In genomic region chr19:52237771-52238400, GRCh38 we compare ENCODE assay signal across 8 cellular contexts. TPM values are rescaled to one million over a fixed set of nuclear protein-coding genes. Genes with fewer than 3 reads are reported as not detected.
DNase-seq lines count a peak whose midpoint lies in the region; ATAC-seq and TF ChIP-seq lines count a peak whose summit lies in the region.

No MANE protein-coding gene starts in this region.

- H3K4me3 Mint-ChIP-seq in GM23338, result no peak overlapping the region

- H3K4me3 ChIP-seq in GM23338 (no peak overlapping the region), NT2/D1 (ENCODE audit: insufficient read length, low read depth) (no peak overlapping the region), neutrophil (ENCODE audit: low read depth in 1 of 2, low read length in 1 of 2) (no peak overlapping the region), testis (no peak overlapping the region)

- H3K36me3 ChIP-seq in GM23338 (ENCODE audit: insufficient read depth), result no peaks in the 10 kb centered on the region
- no peaks in the 10 kb centered on the region for H3K36me3 ChIP-seq in NT2/D1 (ENCODE audit: insufficient read depth, insufficient read length, low read length)
- H3K36me3 ChIP-seq in neutrophil, result no peaks in the 10 kb centered on the region
- no peaks in the 10 kb centered on the region for H3K36me3 ChIP-seq in testis (ENCODE audit: low read depth, missing control alignments)

- H3K4me2 ChIP-seq in GM23338, result no peak overlapping the region

- ATAC-seq in GM23338, result peak; percentile 84

- H2AFZ ChIP-seq in GM23338, result no peak overlapping the region

- intact Hi-C loops in testis (cut with DNase I; ENCODE audit: low total_unique reads), result loop anchor here (10.0 kb wide), 1 partner anchor 103 kb away; the partner anchor contains the start of gene ZNF616

- H3F3A ChIP-seq in GM23338 (replicated peaks; ENCODE audit: low read depth), result no peaks in the 10 kb centered on the region

- no peaks in the 10 kb centered on the region for H3K79me2 ChIP-seq in GM23338 (replicated peaks; ENCODE audit: insufficient read depth)

- H3K9me2 ChIP-seq in GM23338 (ENCODE audit: insufficient read depth), result no peaks in the 10 kb centered on the region

- H3K36me3 Mint-ChIP-seq in GM23338 (ENCODE audit: low read depth), result no peaks in the 10 kb centered on the region; the same call in 2 of the 3 replicates

- no peaks in the 10 kb centered on the region for H4K20me1 ChIP-seq in GM23338 (replicated peaks; ENCODE audit: insufficient read depth)

- no peaks in the 10 kb centered on the region for H3K9me3 ChIP-seq in NT2/D1 (ENCODE audit: insufficient read depth, low read length)
- H3K9me3 ChIP-seq in neutrophil, result no peaks in the 10 kb centered on the region
- no peaks in the 10 kb centered on the region for H3K9me3 ChIP-seq in testis

- TF ChIP-seq CTCF in GM23338 (conservative IDR thresholded peaks at IDR 0.05; ENCODE audit: low read depth in 2 of 2) (peak; percentile 86 to 93), neutrophil (IDR thresholded peaks at IDR 0.05) (peak; percentile 96), testis (IDR thresholded peaks at IDR 0.05) (peak; percentile 81 to 89 (median 83))

- peak overlapping the region; percentile 21 for H3K9ac ChIP-seq in NT2/D1 (ENCODE audit: insufficient read length, low read depth)

- DNase-seq in Ammon's horn (ENCODE audit: low spot score), result peak; percentile 72
- DNase-seq in GM23338 (ENCODE audit: low spot score), result peak; percentile 80
- peak; percentile 36 for DNase-seq in NT2/D1 (ENCODE audit: low read depth, low spot score)
- peak; percentile 40 for DNase-seq in activated T-cell treated with anti-CD3 and anti-CD28 coated beads for 48 hours (ENCODE audit: low read depth)
- peak; percentile 54 for DNase-seq in fibroblast of gingiva (ENCODE audit: low read depth)
- peak; percentile 68 for DNase-seq in testis
- DNase-seq in HuH-7.5 (ENCODE audit: low spot score), result no peak

- H3K27ac Mint-ChIP-seq in GM23338, result no peak overlapping the region

- no peaks in the 10 kb centered on the region for H3K9me3 Mint-ChIP-seq in GM23338

- H3K27ac ChIP-seq in GM23338 (ENCODE audit: low read depth) (no peak overlapping the region), neutrophil (no peak overlapping the region), testis (no peak overlapping the region)

- H3K4me1 ChIP-seq in GM23338 (ENCODE audit: insufficient read depth), result no peaks in the 10 kb centered on the region
- H3K4me1 ChIP-seq in NT2/D1 (ENCODE audit: insufficient read depth, insufficient read length), result no peaks in the 10 kb centered on the region
- H3K4me1 ChIP-seq in neutrophil (ENCODE audit: control insufficient read depth in 1 of 2, insufficient read depth in 1 of 2, low read depth in 1 of 2, low read length in 1 of 2), result no peaks in the 10 kb centered on the region
- no peaks in the 10 kb centered on the region for H3K4me1 ChIP-seq in testis

- H3K27me3 ChIP-seq in GM23338 (ENCODE audit: insufficient read depth), result no peaks in the 10 kb centered on the region
- no peaks in the 10 kb centered on the region for H3K27me3 ChIP-seq in NT2/D1 (ENCODE audit: insufficient read depth, insufficient read length)
- no peaks in the 10 kb centered on the region for H3K27me3 ChIP-seq in neutrophil
- H3K27me3 ChIP-seq in testis, result no peaks in the 10 kb centered on the region

- H3K4me1 Mint-ChIP-seq in GM23338, result no peaks in the 10 kb centered on the region

- 13 to 21% methylated on average over 8 of the region's 8 CpGs for WGBS in testis, 2 donors

- H3K27me3 Mint-ChIP-seq in GM23338 (ENCODE audit: insufficient read depth, low read depth, poor library complexity), result no peaks in the 10 kb centered on the region

- TF ChIP-seq POLR2A in testis (IDR thresholded peaks at IDR 0.05), result no peak

TF ChIP-seq in GM23338, 12 proteins besides CTCF, POLR2A, EP300 and RAD21 (continues in another document):
- TF ChIP-seq STAT1 (IDR thresholded peaks at IDR 0.05; ENCODE audit: unreplicated experiment), result no peak
- TF ChIP-seq REST (IDR thresholded peaks at IDR 0.05; ENCODE audit: unreplicated experiment), result no peak
- no peak for TF ChIP-seq ZNF331 (CRISPR knock-in tag; IDR thresholded peaks at IDR 0.05; ENCODE audit: low read depth)
- no peak for TF ChIP-seq POLR2AphosphoS5 (IDR thresholded peaks at IDR 0.05; ENCODE audit: low read depth)
- TF ChIP-seq JUNB (IDR thresholded peaks at IDR 0.05; ENCODE audit: unreplicated experiment), result no peak
- TF ChIP-seq NANOG (IDR thresholded peaks at IDR 0.05; ENCODE audit: borderline replicate concordance), result no peak
- no peak for TF ChIP-seq EZH2 (IDR thresholded peaks at IDR 0.05; ENCODE audit: low read depth, unreplicated experiment)
- TF ChIP-seq, protein P1, sequence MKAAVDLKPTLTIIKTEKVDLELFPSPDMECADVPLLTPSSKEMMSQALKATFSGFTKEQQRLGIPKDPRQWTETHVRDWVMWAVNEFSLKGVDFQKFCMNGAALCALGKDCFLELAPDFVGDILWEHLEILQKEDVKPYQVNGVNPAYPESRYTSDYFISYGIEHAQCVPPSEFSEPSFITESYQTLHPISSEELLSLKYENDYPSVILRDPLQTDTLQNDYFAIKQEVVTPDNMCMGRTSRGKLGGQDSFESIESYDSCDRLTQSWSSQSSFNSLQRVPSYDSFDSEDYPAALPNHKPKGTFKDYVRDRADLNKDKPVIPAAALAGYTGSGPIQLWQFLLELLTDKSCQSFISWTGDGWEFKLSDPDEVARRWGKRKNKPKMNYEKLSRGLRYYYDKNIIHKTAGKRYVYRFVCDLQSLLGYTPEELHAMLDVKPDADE (IDR thresholded peaks at IDR 0.05), result no peak
- no peak for TF ChIP-seq CREB1 (CRISPR knock-in tag; IDR thresholded peaks at IDR 0.05; ENCODE audit: low read depth)
- no peak for TF ChIP-seq EZH2phosphoT487 (IDR thresholded peaks at IDR 0.05; ENCODE audit: unreplicated experiment)
- TF ChIP-seq ZNF114 (CRISPR knock-in tag; IDR thresholded peaks at IDR 0.05), result no peak

RNA-seq across cellular contexts. Expression of gene ZNF766, which starts 31.5 kb away (rescaled TPM):
- total RNA-seq in GM23338 (2014; rRNA removed; shearing (Covaris generic)), result 23.5 and 29.3 TPM in 2 replicates
- polyA plus RNA-seq in GM23338 (2016; fragmentation: Nextera tagmentation; extraction: Ambion mirVana), result 20.3 and 22.1 TPM in 2 replicates
- 10 to 100 TPM; 15.8 to 35.7 TPM for total RNA-seq in testis
- polyA plus RNA-seq in testis (ENCODE audit: insufficient read depth, low read depth, low replicate concordance), result 30.2 TPM

RNA-seq across cellular contexts. Expression of gene PPP2R1A, which starts 48.0 kb away (rescaled TPM):
- total RNA-seq in GM23338 (2014; rRNA removed; shearing (Covaris generic)), result 345 and 381 TPM in 2 replicates
- 212 and 238 TPM in 2 replicates for polyA plus RNA-seq in GM23338 (2016; fragmentation: Nextera tagmentation; extraction: Ambion mirVana)
- 100 to 1,000 TPM; 262 to 289 TPM for total RNA-seq in testis
- 181 TPM for polyA plus RNA-seq in testis (ENCODE audit: insufficient read depth, low read depth, low replicate concordance)

RNA-seq across cellular contexts. Expression of gene ZNF480, which starts 59.1 kb away (rescaled TPM):
- total RNA-seq in GM23338 (2014; rRNA removed; shearing (Covaris generic)), result 34.1 and 39.4 TPM in 2 replicates
- polyA plus RNA-seq in GM23338 (2016; fragmentation: Nextera tagmentation; extraction: Ambion mirVana) (28.8 and 37.9 TPM in 2 replicates), testis (ENCODE audit: insufficient read depth, low read depth, low replicate concordance) (3.3 TPM)
- 1 to 10 TPM; 4.3 to 4.6 TPM for total RNA-seq in testis
